ENCODE assay signal across 18 cellular contexts in genomic region chr5:178588769-178589168, GRCh38. TPM values are rescaled to one million over a fixed set of nuclear protein-coding genes. Genes with fewer than 3 reads are reported as not detected.
DNase-seq lines count a peak whose midpoint lies in the region; ATAC-seq and TF ChIP-seq lines count a peak whose summit lies in the region.
"Had no signal": no experiment of that assay in that cellular context is flagged by ENCODE, and none has a peak within 500 bp of the region (broad histone marks: within the 10 kb centered on the region; RNA-seq: fewer than 3 reads in every experiment).

No MANE protein-coding gene starts in this region.

- H3K9ac ChIP-seq in endodermal cell (ENCODE audit: extremely low read depth, low read length, poor library complexity, severe bottlenecking) = peak overlapping the region; percentile 50
- H3K9ac ChIP-seq: parathyroid adenoma had no signal

- intact Hi-C loops in CD4-positive, alpha-beta memory T cell (cut with micrococcal nuclease) = no loop called here
- intact Hi-C loops in natural killer cell (cut with micrococcal nuclease) = no loop called here

- H3K36me3 Mint-ChIP-seq in CD4-positive, alpha-beta memory T cell = no peaks in the 10 kb centered on the region
- peaks cover 24% of the 10 kb centered on the region for H3K36me3 Mint-ChIP-seq in endodermal cell (ENCODE audit: low read depth)
- peaks cover 1% of the 10 kb centered on the region for H3K36me3 Mint-ChIP-seq in natural killer cell

- H3K9me3 ChIP-seq in CD4-positive, alpha-beta memory T cell (ENCODE audit: control insufficient read depth in 1 of 2, low read length in 2 of 2) = no peaks in the 10 kb centered on the region
- peaks cover 8% of the 10 kb centered on the region for H3K9me3 ChIP-seq in endodermal cell (ENCODE audit: control insufficient read depth, low read length)
- no peaks in the 10 kb centered on the region for H3K9me3 ChIP-seq in effector memory CD4-positive, alpha-beta T cell (ENCODE audit: control insufficient read depth, low read length)
- H3K9me3 ChIP-seq: body of pancreas had no signal

- POLR2A ChIA-PET in CD4-positive, alpha-beta memory T cell (lab: Charles Lee; ENCODE audit: partially characterized antibody) = no interaction called here

- peak overlapping the region in 7 of 8 donors; percentile 35 to 70 (median 64) for H3K4me3 Mint-ChIP-seq in CD4-positive, alpha-beta memory T cell
- H3K4me3 Mint-ChIP-seq in endodermal cell (peak overlapping the region; percentile 80), natural killer cell (peak overlapping the region; percentile 47)

- CTCF ChIA-PET in CD4-positive, alpha-beta memory T cell (lab: Charles Lee; ENCODE audit: partially characterized antibody) = no interaction called here

- DNase-seq in CD4-positive, alpha-beta memory T cell = no peak
- DNase-seq in HL-60 (ENCODE audit: low read depth in 1 of 2, low spot score in 1 of 2) = no peak
- no peak for DNase-seq in endodermal cell
- DNase-seq in natural killer cell = no peak
- DNase-seq in effector memory CD4-positive, alpha-beta T cell = no peak
- no peak for DNase-seq in globus pallidus (ENCODE audit: low spot score)
- DNase-seq: activated CD4-positive, alpha-beta T cell treated with anti-CD3 and anti-CD28 coated beads, Interleukin-2, amount 50 U/mL, for 1 hour; activated effector memory CD4-positive, alpha-beta T cell treated with anti-CD3 and anti-CD28 coated beads, Interleukin-2, amount 50 U/mL, for 16 hours; body of pancreas; C1 segment of cervical spinal cord; foreskin keratinocyte; HCEC 1CT; NK-92 treated with Interleukin-12 subunit alpha and Interleukin-12 subunit beta, amount 100 ng/mL, for 24 hours; stimulated activated naive CD4-positive, alpha-beta T cell treated with Interleukin-2 at 50 U/mL for 16 hours had no signal

- H3K9me3 Mint-ChIP-seq in CD4-positive, alpha-beta memory T cell = peaks cover 0 to 6% (median under 1%) of the 10 kb centered on the region in 8 donors
- H3K9me3 Mint-ChIP-seq in endodermal cell = peaks cover 7% of the 10 kb centered on the region
- H3K9me3 Mint-ChIP-seq in natural killer cell = no peaks in the 10 kb centered on the region

- no peak for TF ChIP-seq CTCF in HL-60 (IDR thresholded peaks at IDR 0.05; ENCODE audit: insufficient read depth, low read length)
- no peak for TF ChIP-seq CTCF in endodermal cell (conservative IDR thresholded peaks at IDR 0.05)
- no peak for TF ChIP-seq CTCF in natural killer cell (IDR thresholded peaks at IDR 0.05)

- H3K4me3 ChIP-seq in CD4-positive, alpha-beta memory T cell (ENCODE audit: low read length in 2 of 2) = no peak overlapping the region
- H3K4me3 ChIP-seq in HL-60 (replicated peaks; ENCODE audit: insufficient read depth, low read length) = peak overlapping the region; percentile 76
- peak overlapping the region; percentile 84 for H3K4me3 ChIP-seq in endodermal cell (ENCODE audit: low read length)
- H3K4me3 ChIP-seq in effector memory CD4-positive, alpha-beta T cell (ENCODE audit: insufficient read depth, low read depth, low read length, poor library complexity, severe bottlenecking) = no peak overlapping the region
- H3K4me3 ChIP-seq: body of pancreas had no signal

- ATAC-seq in natural killer cell (no peak), HG02759 (IDR thresholded peaks at IDR 0.05; ENCODE audit: unreplicated experiment) (no peak)
- ATAC-seq: body of pancreas, foreskin keratinocyte had no signal

- peaks cover 37 to 46% of the 10 kb centered on the region in 2 donors for H3K27me3 Mint-ChIP-seq in CD4-positive, alpha-beta memory T cell
- peaks cover 26% of the 10 kb centered on the region for H3K27me3 Mint-ChIP-seq in endodermal cell (ENCODE audit: insufficient read depth)
- peaks cover 25 to 54% of the 10 kb centered on the region in 2 donors for H3K27me3 Mint-ChIP-seq in natural killer cell (ENCODE audit: low read depth in 2 of 2)

- WGBS in endodermal cell (ENCODE audit: insufficient coverage in 1 of 2, insufficient read length in 1 of 2), 2 experiments = 70 to 81% methylated on average over 4 to 8 of the region's 8 CpGs

- no peaks in the 10 kb centered on the region for H3K36me3 ChIP-seq in CD4-positive, alpha-beta memory T cell (ENCODE audit: insufficient read depth, low read length)
- H3K36me3 ChIP-seq in endodermal cell (ENCODE audit: control insufficient read depth, insufficient read depth, low read length) = peaks cover 10% of the 10 kb centered on the region
- no peaks in the 10 kb centered on the region for H3K36me3 ChIP-seq in effector memory CD4-positive, alpha-beta T cell (ENCODE audit: control insufficient read depth, insufficient read depth, low read length)

- peaks cover 23% of the 10 kb centered on the region for H3K27me3 ChIP-seq in CD4-positive, alpha-beta memory T cell (ENCODE audit: insufficient read depth, low read length)
- no peaks in the 10 kb centered on the region for H3K27me3 ChIP-seq in HL-60 (ENCODE audit: insufficient read depth, poor library complexity, severe bottlenecking)
- peaks cover 4% of the 10 kb centered on the region for H3K27me3 ChIP-seq in endodermal cell (ENCODE audit: control insufficient read depth, insufficient read depth, low read length, poor library complexity, severe bottlenecking)
- H3K27me3 ChIP-seq in effector memory CD4-positive, alpha-beta T cell (replicated peaks; ENCODE audit: control insufficient read depth, insufficient read depth, low read length, poor library complexity, severe bottlenecking) = peaks cover 30% of the 10 kb centered on the region

- no peak overlapping the region for H3K27ac Mint-ChIP-seq in CD4-positive, alpha-beta memory T cell
- peak overlapping the region; percentile 26 for H3K27ac Mint-ChIP-seq in endodermal cell
- H3K27ac Mint-ChIP-seq in natural killer cell = no peak overlapping the region

- peaks cover 7% of the 10 kb centered on the region for H3K4me1 ChIP-seq in CD4-positive, alpha-beta memory T cell (ENCODE audit: insufficient read depth, low read length)
- H3K4me1 ChIP-seq in endodermal cell (ENCODE audit: control insufficient read depth, insufficient read depth, low read length) = peaks cover 8% of the 10 kb centered on the region
- peaks cover 7% of the 10 kb centered on the region for H3K4me1 ChIP-seq in effector memory CD4-positive, alpha-beta T cell (ENCODE audit: control insufficient read depth, insufficient read depth, low read length, poor library complexity, severe bottlenecking)

- H3K27ac ChIP-seq in CD4-positive, alpha-beta memory T cell (ENCODE audit: low read depth, low read length) = no peak overlapping the region
- H3K27ac ChIP-seq in HL-60 (replicated peaks) = peak overlapping the region; percentile 88
- no peak overlapping the region for H3K27ac ChIP-seq in endodermal cell (ENCODE audit: low read depth, low read length)
- H3K27ac ChIP-seq in effector memory CD4-positive, alpha-beta T cell (ENCODE audit: insufficient read depth, low read length, poor library complexity, severe bottlenecking) = no peak overlapping the region
- H3K27ac ChIP-seq: body of pancreas, foreskin keratinocyte, parathyroid adenoma had no signal

- H3K4me1 Mint-ChIP-seq in CD4-positive, alpha-beta memory T cell = peaks cover 5 to 24% (median 11%) of the 10 kb centered on the region in 4 donors
- H3K4me1 Mint-ChIP-seq in endodermal cell (peaks cover 32% of the 10 kb centered on the region), natural killer cell (peaks cover 0 to 10% of the 10 kb centered on the region in 2 donors)

RNA-seq across cellular contexts. Expression of gene COL23A1, which starts 1.4 kb away (rescaled TPM):
- total RNA-seq in CD4-positive, alpha-beta memory T cell = under 1 TPM; 0.17 to 0.25 TPM
- polyA plus RNA-seq in CD4-positive, alpha-beta memory T cell = not detected
- total RNA-seq in endodermal cell (10 to 100 TPM; 50.2 to 71.3 TPM), natural killer cell (under 1 TPM in 1 of 3 donors, not detected in 2; 0.15 TPM)
- polyA plus RNA-seq in endodermal cell (2013, experiment 1 of 2) = 11.1 TPM
- 11.1 TPM for polyA plus RNA-seq in endodermal cell (2013, experiment 2 of 2)
- total RNA-seq: body of pancreas; T-helper 1 cell treated with Interleukin-12 subunit alpha and Interleukin-12 subunit beta and Interleukin-4 antibody, amounts not matched to agents 30 ng/mL and 1 ng/mL, for 36 hours had no signal
- polyA plus RNA-seq: keratinocyte had no signal

RNA-seq across cellular contexts. Expression of gene CLK4, which starts 38.1 kb away (rescaled TPM):
- 100 to 1,000 TPM; 121 to 125 TPM for total RNA-seq in CD4-positive, alpha-beta memory T cell
- 10 to 100 TPM; 11.8 to 22.4 TPM for polyA plus RNA-seq in CD4-positive, alpha-beta memory T cell
- total RNA-seq in endodermal cell = 10 to 100 TPM; 14.9 to 19.4 TPM
- 19.0 TPM for polyA plus RNA-seq in endodermal cell (2013, experiment 1 of 2)
- polyA plus RNA-seq in endodermal cell (2013, experiment 2 of 2) = 18.7 TPM
- 10 to 100 TPM; 71.2 to 81.8 (median 78.0) TPM for total RNA-seq in natural killer cell

Comparison
In these comparisons a context has a peak if more than half of its experiments do, and no peak if none do; other contexts are left out.
1. H3K4me3 ChIP-seq: peak in HL-60 (single experiment) and endodermal cell (single experiment); none in CD4-positive, alpha-beta memory T cell (0 of 2) and effector memory CD4-positive, alpha-beta T cell (single experiment).
2. RNA of gene COL23A1, which starts 1.4 kb away (total RNA-seq): 50.2 to 71.3 TPM in endodermal cell; 0.17 to 0.25 TPM in CD4-positive, alpha-beta memory T cell and 0.15 TPM in natural killer cell; every median in the first group is over 10 times any median in the second.
3. Peak in every context shown above with its lines, with median percentiles within 50 percentile points of each other: H3K4me3 Mint-ChIP-seq.